Comparison of ENCODE assay signal across 17 cellular contexts in genomic region chr3:150293401-150294001, GRCh38.
DNase-seq lines count a peak whose midpoint lies in the region; TF ChIP-seq lines count a peak whose summit lies in the region.
"Had no signal": no experiment of that assay in that cellular context is flagged by ENCODE, and none has a peak within 500 bp of the region (broad histone marks: within the 10 kb centered on the region; RNA-seq: fewer than 3 reads in every experiment).

No MANE protein-coding gene starts in this region.

- H3K9ac ChIP-seq in neural progenitor cell: no peak overlapping the region

- no peaks in the 10 kb centered on the region for H3K36me3 Mint-ChIP-seq in neural progenitor cell
- H3K36me3 Mint-ChIP-seq: CD14-positive monocyte; stimulated activated naive B cell treated with anti-CD40 and anti-IgM and Interleukin-4, amounts not matched to agents 10 μg/mL and 1 μg/mL and 100 μg/mL, for 72 hours; WTC11 had no signal

- no peak overlapping the region for H2AFZ ChIP-seq in neural progenitor cell (replicated peaks)

- TF ChIP-seq POLR2A in spleen (IDR thresholded peaks at IDR 0.05): no peak

- H3K4me3 ChIP-seq in neural progenitor cell (no peak overlapping the region), tibial artery (no peak overlapping the region), spleen (no peak overlapping the region)
- H3K4me3 ChIP-seq: gastrocnemius medialis had no signal

- H3K27me3 ChIP-seq in neural progenitor cell (no peaks in the 10 kb centered on the region), tibial artery (no peaks in the 10 kb centered on the region), spleen (replicated peaks in 1 of 7) (no peaks in the 10 kb centered on the region)
- H3K27me3 ChIP-seq: gastrocnemius medialis had no signal

- H3K4me2 ChIP-seq in neural progenitor cell: no peak overlapping the region

- WGBS in spleen, 5 donors: 79 to 90% (median 81%) methylated on average over 7 of the region's 7 CpGs

- H3K9me3 Mint-ChIP-seq in neural progenitor cell: no peaks in the 10 kb centered on the region

- H3K4me3 Mint-ChIP-seq in neural progenitor cell: no peak overlapping the region
- H3K4me3 Mint-ChIP-seq: CD14-positive monocyte; stimulated activated naive B cell treated with anti-CD40 and anti-IgM and Interleukin-4, amounts not matched to agents 10 μg/mL and 1 μg/mL and 100 μg/mL, for 72 hours; WTC11 had no signal

- no peaks in the 10 kb centered on the region for H3K27me3 Mint-ChIP-seq in neural progenitor cell (ENCODE audit: insufficient read depth, low read depth)

- H3K4me1 Mint-ChIP-seq in neural progenitor cell: no peaks in the 10 kb centered on the region
- H3K4me1 Mint-ChIP-seq: CD14-positive monocyte; stimulated activated naive B cell treated with anti-CD40 and anti-IgM and Interleukin-4, amounts not matched to agents 10 μg/mL and 1 μg/mL and 100 μg/mL, for 72 hours had no signal

- no peaks in the 10 kb centered on the region for H3K9me3 ChIP-seq in neural progenitor cell (ENCODE audit: low read depth)
- H3K9me3 ChIP-seq in tibial artery: no peaks in the 10 kb centered on the region
- H3K9me3 ChIP-seq in spleen: no peaks in the 10 kb centered on the region
- H3K9me3 ChIP-seq: gastrocnemius medialis had no signal

- peak overlapping the region; percentile 78 for H3K27ac Mint-ChIP-seq in neural progenitor cell
- H3K27ac Mint-ChIP-seq: CD14-positive monocyte; stimulated activated naive B cell treated with anti-CD40 and anti-IgM and Interleukin-4, amounts not matched to agents 10 μg/mL and 1 μg/mL and 100 μg/mL, for 72 hours; WTC11 had no signal

- TF ChIP-seq CTCF in neural progenitor cell (IDR thresholded peaks at IDR 0.05) (no peak), tibial artery (IDR thresholded peaks at IDR 0.05) (no peak), spleen (IDR thresholded peaks at IDR 0.05 in 8 of 11, conservative IDR thresholded peaks at IDR 0.05 in 3 of 11) (no peak)

- no peaks in the 10 kb centered on the region for H3K4me1 ChIP-seq in neural progenitor cell
- no peaks in the 10 kb centered on the region for H3K4me1 ChIP-seq in tibial artery
- H3K4me1 ChIP-seq in spleen: no peaks in the 10 kb centered on the region

- no peaks in the 10 kb centered on the region for H4K20me1 ChIP-seq in neural progenitor cell (ENCODE audit: low read depth)

- no peaks in the 10 kb centered on the region for H3K79me2 ChIP-seq in neural progenitor cell (ENCODE audit: low read depth)

- no peaks in the 10 kb centered on the region for H3F3A ChIP-seq in neural progenitor cell (ENCODE audit: low read depth)

- no peak overlapping the region for H3K27ac ChIP-seq in neural progenitor cell
- no peak overlapping the region for H3K27ac ChIP-seq in substantia nigra (ENCODE audit: low read depth, low read length, poor library complexity, severe bottlenecking)
- no peak overlapping the region for H3K27ac ChIP-seq in tibial artery
- H3K27ac ChIP-seq in spleen: no peak overlapping the region
- H3K27ac ChIP-seq: gastrocnemius medialis had no signal

- DNase-seq in EH (ENCODE audit: low read depth): peak; percentile 94
- peak; percentile 82 for DNase-seq in NCI-H1694 treated with DMSO at 0.1 percent for 48 hours (lab: John Stamatoyannopoulos, UW)
- peak; percentile 31 for DNase-seq in dedifferentiated amniotic fluid mesenchymal stem cell (ENCODE audit: extremely low spot score)
- DNase-seq in neural progenitor cell (ENCODE audit: low spot score): no peak
- no peak for DNase-seq in substantia nigra (lab: John Stamatoyannopoulos, UW)
- DNase-seq in tibial artery: no peak
- DNase-seq in spleen: no peak
- no peak for DNase-seq in GM19238 (ENCODE audit: insufficient read length, low spot score)
- DNase-seq: activated naive CD4-positive, alpha-beta T cell treated with anti-CD3 and anti-CD28 coated beads, Interleukin-2, amount 50 U/mL, for 16 hours; gastrocnemius medialis; GDM1; kidney; NCI-H2227 treated with DMSO at 0.1 percent for 48 hours; stimulated activated CD4-positive, alpha-beta T cell treated with anti-CD3 and anti-CD28 coated beads, Interleukin-4, amount 100 ng/mL, for 4 hours; stimulated activated naive B cell treated with anti-CD40 and anti-IgM and Interleukin-4, amounts not matched to agents 10 μg/mL and 1 μg/mL and 100 μg/mL, for 72 hours had no signal

- H3K36me3 ChIP-seq in neural progenitor cell (no peaks in the 10 kb centered on the region), tibial artery (no peaks in the 10 kb centered on the region), spleen (no peaks in the 10 kb centered on the region)
- H3K36me3 ChIP-seq: gastrocnemius medialis had no signal

- intact Hi-C loops in tibial artery (cut with DNase I; ENCODE audit: low total_unique reads): no loop called here
- intact Hi-C loops in spleen (cut with DNase I; ENCODE audit: low total_unique reads): no loop called here

Comparison
In these comparisons a context has a peak if more than half of its experiments do, and no peak if none do; other contexts are left out.
1. DNase-seq: peak in EH (single experiment), NCI-H1694 treated with DMSO at 0.1 percent for 48 hours (single experiment) and dedifferentiated amniotic fluid mesenchymal stem cell (single experiment); none in neural progenitor cell (single experiment), substantia nigra (0 of 49), tibial artery (0 of 2), spleen (single experiment) and GM19238 (single experiment).